23 cellular contexts compared by ENCODE assay signal in genomic region chr10:11679946-11680345, GRCh38.
"Had no signal": no experiment of that assay in that cellular context is flagged by ENCODE, and none has a peak within 500 bp of the region (broad histone marks: within the 10 kb centered on the region; RNA-seq: fewer than 3 reads in every experiment).

No MANE protein-coding gene starts in this region.

- H3K27me3 ChIP-seq: cardiac muscle cell, tibial nerve had no signal

- H3K36me3 ChIP-seq: cardiac muscle cell, lower lobe of right lung, tibial nerve had no signal

- H3K27ac Mint-ChIP-seq: activated CD4-positive, alpha-beta T cell treated with anti-CD3 and anti-CD28 coated beads, Interleukin-2, amount 10 ng/mL, durations not matched to agents 24 days and 14 days; activated CD8-positive, alpha-beta T cell treated with anti-CD3 and anti-CD28 coated beads for 36 hours; activated naive CD8-positive, alpha-beta T cell treated with anti-CD3 and anti-CD28 coated beads, Interleukin-2, amount 10 ng/mL, durations not matched to agents 7 days and 5 days; activated T-helper 2 cell treated with anti-CD3 and anti-CD28 coated beads, Interferon-gamma antibody, Interleukin-2, Interleukin-4, amounts not matched to agents 10 μg/mL and 5 μg/mL and 100 μg/mL, durations not matched to agents 14 hours and 24 hours and 36 hours; endodermal cell; mesothelial cell of epicardium; progenitor cell of endocrine pancreas had no signal

- H3K4me3 ChIP-seq: cardiac muscle cell, lower lobe of right lung, tibial nerve had no signal

- H3K27ac ChIP-seq: cardiac muscle cell, lower lobe of right lung, tibial nerve had no signal

- DNase-seq: activated CD4-positive, alpha-beta T cell treated with anti-CD3 and anti-CD28 coated beads, Interleukin-2, amount 10 ng/mL, durations not matched to agents 24 days and 14 days; activated CD8-positive, alpha-beta T cell treated with anti-CD3 and anti-CD28 coated beads for 36 hours; activated naive CD4-positive, alpha-beta T cell treated with Interleukin-2 at 50 U/mL for 16 hours; activated naive CD8-positive, alpha-beta T cell treated with anti-CD3 and anti-CD28 coated beads, Interleukin-2, amount 10 ng/mL, durations not matched to agents 7 days and 5 days; activated T-cell treated with anti-CD3 and anti-CD28 coated beads, Interleukin-2, amount 50 U/mL, for 1 hour; amygdala; endodermal cell; foreskin melanocyte; hypothalamus; islet precursor cell; left colon; stimulated activated CD4-positive, alpha-beta T cell treated with anti-CD3 and anti-CD28 coated beads, Interleukin-12 subunit alpha, Interleukin-12 subunit beta, amount 100 ng/mL, for 4 hours; stimulated activated CD4-positive, alpha-beta T cell treated with anti-CD3 and anti-CD28 coated beads, Interleukin-1b, Interleukin-23, amount 100 ng/mL, for 48 hours; stimulated activated CD8-positive, alpha-beta memory T cell treated with anti-CD3 and anti-CD28 coated beads, Interleukin-4, amount 100 ng/mL, for 48 hours; stimulated activated naive CD4-positive, alpha-beta T cell treated with Interleukin-2 at 50 U/mL for 16 hours; T-helper 2 cell had no signal

- H3K4me3 Mint-ChIP-seq: activated CD4-positive, alpha-beta T cell treated with anti-CD3 and anti-CD28 coated beads, Interleukin-2, amount 10 ng/mL, durations not matched to agents 24 days and 14 days; activated CD8-positive, alpha-beta T cell treated with anti-CD3 and anti-CD28 coated beads for 36 hours; activated naive CD8-positive, alpha-beta T cell treated with anti-CD3 and anti-CD28 coated beads, Interleukin-2, amount 10 ng/mL, durations not matched to agents 7 days and 5 days; endodermal cell; mesothelial cell of epicardium; neural crest cell had no signal

- H3K36me3 Mint-ChIP-seq: mesothelial cell of epicardium had no signal

- ATAC-seq: activated CD8-positive, alpha-beta T cell treated with anti-CD3 and anti-CD28 coated beads for 36 hours; left colon; lower lobe of right lung had no signal

- H3K9me3 ChIP-seq: lower lobe of right lung, tibial nerve had no signal

- H3K9me3 Mint-ChIP-seq: activated CD8-positive, alpha-beta T cell treated with anti-CD3 and anti-CD28 coated beads for 36 hours; activated T-helper 2 cell treated with anti-CD3 and anti-CD28 coated beads, Interferon-gamma antibody, Interleukin-2, Interleukin-4, amounts not matched to agents 10 μg/mL and 5 μg/mL and 100 μg/mL, durations not matched to agents 14 hours and 24 hours and 36 hours; endodermal cell; mesothelial cell of epicardium; neural crest cell had no signal
